8 cellular contexts compared by ENCODE assay signal in genomic region chr15:84981711-84982300, GRCh38. TPM values are rescaled to one million over a fixed set of nuclear protein-coding genes. Genes with fewer than 3 reads are reported as not detected.
DNase-seq lines count a peak whose midpoint lies in the region; ATAC-seq and TF ChIP-seq lines count a peak whose summit lies in the region.

TSS of gene PDE8A (plus strand) at chr15:84981856. CDS start at chr15:84982163, 307 bp downstream.

- intact Hi-C loops in MCF 10A (cut with micrococcal nuclease), result loop anchor here (1.0 kb wide), 1 partner anchor 62 kb away; no protein-coding TSS in a partner anchor

- H3K27me3 ChIP-seq in BLaER1 treated with 17β-estradiol and CSF1 and Interleukin-3, amounts not matched to agents 10 nM and 100 nM, result peaks cover 27 to 65% (median 57%) of the 10 kb centered on the region in 11 experiments

- POLR2A ChIA-PET in MCF 10A (lab: Yijun Ruan, JAX), result interaction anchor here (0.6 to 5.7 kb wide), 10 partner anchors 11 to 381 kb away, joined by 3 to 50 read pairs (median 4); partner anchors contain the start of genes SEC11A and ZSCAN2

- peak within 1 kb of the TSS; percentile 84 for H3K27ac Mint-ChIP-seq in MCF 10A (ENCODE audit: low read depth, unreplicated experiment)
- peak within 1 kb of the TSS; percentile 91 to 98 (median 96) for H3K27ac Mint-ChIP-seq in immature natural killer cell

- H3K4me1 Mint-ChIP-seq in MCF 10A (ENCODE audit: insufficient read depth, unreplicated experiment) (peaks cover 5% of the 10 kb centered on the region), immature natural killer cell (peaks cover 36% of the 10 kb centered on the region in 2 donors)

- DNase-seq in SK-N-MC (ENCODE audit: low read depth, low spot score), result no peak
- peak; percentile 9 for DNase-seq in MCF 10A (ENCODE audit: unreplicated experiment)
- DNase-seq in immature natural killer cell, result peak; percentile 83 to 85 (median 84)
- peak; percentile 41 to 42 for DNase-seq in stimulated activated CD4-positive, alpha-beta T cell treated with anti-CD3 and anti-CD28 coated beads, Interleukin-2, amount 100 ng/mL, for 48 hours
- DNase-seq in GM13977 (ENCODE audit: low spot score), result no peak

- H3K9me3 ChIP-seq in BLaER1 treated with 17β-estradiol and CSF1 and Interleukin-3, amounts not matched to agents 10 nM and 100 nM (replicated peaks in 1 of 11), result no peaks in the 10 kb centered on the region
- no peaks in the 10 kb centered on the region for H3K9me3 ChIP-seq in SK-N-MC (ENCODE audit: low read depth, low read length)

- H3K4me3 Mint-ChIP-seq in MCF 10A (ENCODE audit: unreplicated experiment), result peak within 1 kb of the TSS; percentile 86
- H3K4me3 Mint-ChIP-seq in immature natural killer cell, result peak within 1 kb of the TSS; percentile 90 to 95 (median 92)

- H3K36me3 Mint-ChIP-seq in MCF 10A (ENCODE audit: insufficient read depth, unreplicated experiment) (no peaks in the 10 kb centered on the region), immature natural killer cell (no peaks in the 10 kb centered on the region)

- peak within 1 kb of the TSS; percentile 77 to 93 (median 89) for H3K4me2 ChIP-seq in BLaER1 treated with 17β-estradiol and CSF1 and Interleukin-3, amounts not matched to agents 10 nM and 100 nM

- CTCF ChIA-PET in MCF 10A (lab: Yijun Ruan, JAX), result interaction anchor here (0.7 to 1.6 kb wide), 4 partner anchors 20 to 235 kb away, joined by 3 to 7 read pairs (median 4); no protein-coding TSS in a partner anchor

- peak within 1 kb of the TSS; percentile 75 to 92 (median 85) for H3K9ac ChIP-seq in BLaER1 treated with 17β-estradiol and CSF1 and Interleukin-3, amounts not matched to agents 10 nM and 100 nM
- H3K9ac ChIP-seq in SK-N-MC (ENCODE audit: insufficient read length), result peak within 1 kb of the TSS; percentile 82

- H3K9me3 Mint-ChIP-seq in MCF 10A (ENCODE audit: unreplicated experiment) (no peaks in the 10 kb centered on the region), immature natural killer cell (no peaks in the 10 kb centered on the region)

- 0 out of 22 replicates have a peak, but pooled peaks cover 0 to 5% (median 0%) of the 10 kb centered on the region in 11 experiments for H3K36me3 ChIP-seq in BLaER1 treated with 17β-estradiol and CSF1 and Interleukin-3, amounts not matched to agents 10 nM and 100 nM
- H3K36me3 ChIP-seq in SK-N-MC (ENCODE audit: insufficient read depth, low read length), result no peaks in the 10 kb centered on the region

- H3K4me1 ChIP-seq in BLaER1 treated with 17β-estradiol and CSF1 and Interleukin-3, amounts not matched to agents 10 nM and 100 nM, result peaks cover 16 to 36% (median 24%) of the 10 kb centered on the region in 10 experiments; a peak in 18 of 20 replicates

- BruUV-seq in MCF 10A (replicated peaks; lab: Mats Ljungman, UMichigan), result no TSS peak

- H4K20me1 ChIP-seq in BLaER1 treated with 17β-estradiol and CSF1 and Interleukin-3, amounts not matched to agents 10 nM and 100 nM, result peaks cover 10 to 51% (median 39%) of the 10 kb centered on the region in 11 experiments

- no peaks in the 10 kb centered on the region for H3K27me3 Mint-ChIP-seq in MCF 10A (ENCODE audit: insufficient read depth, unreplicated experiment)
- H3K27me3 Mint-ChIP-seq in immature natural killer cell (ENCODE audit: low read depth in 3 of 3), result peaks cover 9 to 35% (median 15%) of the 10 kb centered on the region in 3 donors

- peak within 1 kb of the TSS; percentile 78 to 91 (median 85) for H3K27ac ChIP-seq in BLaER1 treated with 17β-estradiol and CSF1 and Interleukin-3, amounts not matched to agents 10 nM and 100 nM
- H3K27ac ChIP-seq in SK-N-MC, result peak within 1 kb of the TSS; percentile 85

- peak within 1 kb of the TSS; percentile 69 to 92 (median 86) for H3K4me3 ChIP-seq in BLaER1 treated with 17β-estradiol and CSF1 and Interleukin-3, amounts not matched to agents 10 nM and 100 nM
- peak within 1 kb of the TSS; percentile 99 for H3K4me3 ChIP-seq in SK-N-MC

- ATAC-seq in GM18909 (IDR thresholded peaks at IDR 0.05; ENCODE audit: poor library complexity, unreplicated experiment) (peak; percentile 20), HG03097 (IDR thresholded peaks at IDR 0.05; ENCODE audit: low FRiP score, unreplicated experiment) (peak; percentile 20)

- TF ChIP-seq CTCF in MCF 10A (IDR thresholded peaks at IDR 0.05; ENCODE audit: unreplicated experiment) (no peak), GM13977 (IDR thresholded peaks at IDR 0.05; ENCODE audit: extremely low read depth, insufficient read depth, missing control alignments) (no peak)

- in situ Hi-C loops in GM13977 (cut with MboI; ENCODE audit: low pct_unique_long_range_greater_than_20kb, low sequenced_read_pairs, unreplicated experiment), result no loop called here

RNA-seq across cellular contexts. Expression of gene PDE8A, which starts in this region (rescaled TPM):
- total RNA-seq in MCF 10A (2022), result 27.3 and 27.4 TPM in 2 replicates
- 1 to 10 TPM in 2 of 3 donors, under 1 TPM in 1; 0.87 to 3.4 (median 2.4) TPM for polyA plus RNA-seq in immature natural killer cell

Comparison
In these comparisons a context has a peak if more than half of its experiments do, and no peak if none do; other contexts are left out.
1. DNase-seq: peak in MCF 10A (single experiment), immature natural killer cell (3 of 3) and stimulated activated CD4-positive, alpha-beta T cell treated with anti-CD3 and anti-CD28 coated beads, Interleukin-2, amount 100 ng/mL, for 48 hours (2 of 2); none in SK-N-MC (single experiment) and GM13977 (single experiment).